In the genomic region with DNA sequence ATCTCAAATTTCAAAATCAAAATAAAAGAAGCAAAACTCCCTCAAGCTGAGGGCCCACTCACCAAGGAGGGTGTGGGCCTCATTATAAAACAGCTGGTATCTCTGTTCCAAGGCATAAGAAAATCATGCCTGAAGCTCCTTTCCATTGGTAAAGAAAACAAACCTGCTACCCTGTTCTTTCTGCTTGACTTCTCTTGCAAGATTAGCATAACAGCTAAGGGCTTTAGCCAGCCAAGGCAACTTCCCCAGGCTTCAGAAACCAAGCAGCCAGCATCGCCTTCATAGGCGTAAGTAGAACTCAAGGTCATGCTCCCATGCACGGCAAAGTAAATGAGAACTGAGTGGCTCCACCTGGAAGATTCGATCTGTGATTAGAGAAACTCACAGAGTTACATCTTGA, we compare ENCODE assay signal across 1 cellular context.
TF ChIP-seq lines count a peak whose summit lies in the region.

No MANE protein-coding gene starts in this region.

TF ChIP-seq in GM23338, 12 proteins besides CTCF, POLR2A, EP300 and RAD21 (continued from another document):
- TF ChIP-seq CREB1 (CRISPR knock-in tag; IDR thresholded peaks at IDR 0.05; ENCODE audit: low read depth) (no peak), EZH2phosphoT487 (IDR thresholded peaks at IDR 0.05; ENCODE audit: unreplicated experiment) (no peak)
